8 cellular contexts compared by ENCODE assay signal in genomic region chr7:332646-333398, GRCh38.
A peak's percentile ranks its signal among the peaks of the same experiment; 100 is the strongest.
DNase-seq lines count a peak whose midpoint lies in the region; TF ChIP-seq lines count a peak whose summit lies in the region.

No MANE protein-coding gene starts in this region.

- H3K36me3 ChIP-seq in mucosa of rectum (ENCODE audit: control insufficient read depth in 2 of 2, insufficient read depth in 2 of 2, low read length in 2 of 2) (no peaks in the 10 kb centered on the region), MM.1S (replicated peaks; ENCODE audit: insufficient read depth, low read length) (no peaks in the 10 kb centered on the region)

- no peaks in the 10 kb centered on the region for H3K9me3 ChIP-seq in mucosa of rectum (ENCODE audit: control insufficient read depth in 2 of 2, low read length in 2 of 2)
- no peaks in the 10 kb centered on the region for H3K9me3 ChIP-seq in MM.1S (replicated peaks; ENCODE audit: insufficient read depth, low read length)

- H3K79me2 ChIP-seq in MM.1S (ENCODE audit: low read length) = no peaks in the 10 kb centered on the region

- H3K27me3 ChIP-seq in mucosa of rectum (ENCODE audit: control insufficient read depth in 2 of 2, insufficient read depth in 2 of 2, low read length in 2 of 2) = no peaks in the 10 kb centered on the region
- H3K27me3 ChIP-seq in MM.1S (replicated peaks; ENCODE audit: insufficient read depth, low read length) = 0 out of 2 replicates have a peak, but pooled peaks cover 4% of the 10 kb centered on the region

- peak overlapping the region; percentile 48 to 64 for H3K27ac ChIP-seq in mucosa of rectum (ENCODE audit: low read depth in 2 of 2, low read length in 2 of 2)
- no peak overlapping the region for H3K27ac ChIP-seq in MM.1S (ENCODE audit: low read length)

- H3F3A ChIP-seq in MM.1S (ENCODE audit: insufficient read depth, low read length) = no peaks in the 10 kb centered on the region

- peak; percentile 38 for DNase-seq in NCI-H146 (lab: John Stamatoyannopoulos, UW)
- no peak for DNase-seq in NCI-H146 treated with DMSO at 0.1 percent for 48 hours (lab: John Stamatoyannopoulos, UW; ENCODE audit: unreplicated experiment)
- peak; percentile 6 for DNase-seq in NCI-H774 (lab: John Stamatoyannopoulos, UW)
- peak; percentile 96 for DNase-seq in activated CD8-positive, alpha-beta memory T cell treated with anti-CD3 and anti-CD28 coated beads, Interleukin-2, amount 50 U/mL, for 4 hours
- peak; percentile 55 for DNase-seq in epidermal melanocyte (ENCODE audit: insufficient read length, low spot score)
- peak; percentile 82 to 85 for DNase-seq in stimulated activated CD8-positive, alpha-beta memory T cell treated with anti-CD3 and anti-CD28 coated beads, Interleukin-4, amount 100 ng/mL, for 1 hour (ENCODE audit: low read depth in 2 of 2, low spot score in 1 of 2)
- DNase-seq in MM.1S = no peak

- no peak for TF ChIP-seq CTCF in MM.1S (IDR thresholded peaks at IDR 0.05; ENCODE audit: low read length)

- no peaks in the 10 kb centered on the region for H3K9me2 ChIP-seq in MM.1S (replicated peaks; ENCODE audit: insufficient read depth, low read length)

- H2AFZ ChIP-seq in MM.1S (ENCODE audit: low read length) = no peak overlapping the region

- H3K9ac ChIP-seq in mucosa of rectum (ENCODE audit: low read depth in 1 of 2, low read length in 2 of 2) (peak overlapping the region in 1 of 2 donors; percentile 57), MM.1S (ENCODE audit: low read length) (no peak overlapping the region)

- H3K4me1 ChIP-seq in mucosa of rectum (ENCODE audit: control insufficient read depth in 2 of 2, insufficient read depth in 2 of 2, low read length in 2 of 2) (peaks cover 29 to 42% of the 10 kb centered on the region in 2 donors), MM.1S (ENCODE audit: low read length) (no peaks in the 10 kb centered on the region)

- H3K4me2 ChIP-seq in MM.1S (ENCODE audit: low read depth, low read length) = no peak overlapping the region

- H4K20me1 ChIP-seq in MM.1S (ENCODE audit: insufficient read depth, low read length) = no peaks in the 10 kb centered on the region

- H3K4me3 ChIP-seq in mucosa of rectum (ENCODE audit: low read length in 2 of 2) (peak overlapping the region in 1 of 2 donors; percentile 20), MM.1S (ENCODE audit: low read length) (no peak overlapping the region)

Comparison
In these comparisons a context has a peak if more than half of its experiments do, and no peak if none do; other contexts are left out.
1. DNase-seq: peak in NCI-H146 (single experiment), NCI-H774 (single experiment), activated CD8-positive, alpha-beta memory T cell treated with anti-CD3 and anti-CD28 coated beads, Interleukin-2, amount 50 U/mL, for 4 hours (single experiment), epidermal melanocyte (single experiment) and stimulated activated CD8-positive, alpha-beta memory T cell treated with anti-CD3 and anti-CD28 coated beads, Interleukin-4, amount 100 ng/mL, for 1 hour (2 of 2); none in NCI-H146 treated with DMSO at 0.1 percent for 48 hours (single experiment) and MM.1S (single experiment).